24 cellular contexts compared by ENCODE assay signal in genomic region chr10:10017716-10018115, GRCh38.
"Had no signal": no experiment of that assay in that cellular context is flagged by ENCODE, and none has a peak within 500 bp of the region (broad histone marks: within the 10 kb centered on the region; RNA-seq: fewer than 3 reads in every experiment).

No MANE protein-coding gene starts in this region.

- H3K36me3 Mint-ChIP-seq: stimulated activated effector memory CD8-positive, alpha-beta T cell treated with anti-CD3 and anti-CD28 coated beads, Interleukin-12 subunit alpha, Interleukin-12 subunit beta, amount 100 ng/mL, for 72 hours; stimulated activated memory B cell treated with anti-CD40 and anti-IgM and Interleukin-4, amounts not matched to agents 10 μg/mL and 1 μg/mL and 100 μg/mL, for 72 hours; stimulated activated naive B cell treated with anti-CD40 and anti-IgM and Interleukin-4, amounts not matched to agents 10 μg/mL and 1 μg/mL and 100 μg/mL, for 72 hours; type B pancreatic cell had no signal

- H3K27me3 Mint-ChIP-seq: stimulated activated memory B cell treated with anti-CD40 and anti-IgM and Interleukin-4, amounts not matched to agents 10 μg/mL and 1 μg/mL and 100 μg/mL, for 72 hours; stimulated activated naive B cell treated with anti-CD40 and anti-IgM and Interleukin-4, amounts not matched to agents 10 μg/mL and 1 μg/mL and 100 μg/mL, for 72 hours; stimulated activated naive CD8-positive, alpha-beta T cell treated with anti-CD3 and anti-CD28 coated beads, Interleukin-15, Interleukin-2, amounts not matched to agents 100 ng/mL and 50 ng/mL, for 24 hours; type B pancreatic cell had no signal

- H3K9me3 Mint-ChIP-seq: stimulated activated effector memory CD8-positive, alpha-beta T cell treated with anti-CD3 and anti-CD28 coated beads, Interleukin-12 subunit alpha, Interleukin-12 subunit beta, amount 100 ng/mL, for 72 hours; stimulated activated naive CD8-positive, alpha-beta T cell treated with anti-CD3 and anti-CD28 coated beads, Interleukin-15, Interleukin-2, amounts not matched to agents 100 ng/mL and 50 ng/mL, for 24 hours had no signal

- H3K27ac Mint-ChIP-seq: stimulated activated effector memory CD8-positive, alpha-beta T cell treated with anti-CD3 and anti-CD28 coated beads, Interleukin-12 subunit alpha, Interleukin-12 subunit beta, amount 100 ng/mL, for 72 hours; stimulated activated memory B cell treated with anti-CD40 and anti-IgM and Interleukin-4, amounts not matched to agents 10 μg/mL and 1 μg/mL and 100 μg/mL, for 72 hours; stimulated activated naive B cell treated with anti-CD40 and anti-IgM and Interleukin-4, amounts not matched to agents 10 μg/mL and 1 μg/mL and 100 μg/mL, for 72 hours; stimulated activated naive CD8-positive, alpha-beta T cell treated with anti-CD3 and anti-CD28 coated beads, Interleukin-15, amount 100 ng/mL, for 72 hours; stimulated activated naive CD8-positive, alpha-beta T cell treated with anti-CD3 and anti-CD28 coated beads, Interleukin-15, Interleukin-2, amounts not matched to agents 100 ng/mL and 50 ng/mL, for 24 hours; type B pancreatic cell had no signal

- H3K4me3 Mint-ChIP-seq: stimulated activated effector memory CD8-positive, alpha-beta T cell treated with anti-CD3 and anti-CD28 coated beads, Interleukin-12 subunit alpha, Interleukin-12 subunit beta, amount 100 ng/mL, for 72 hours; stimulated activated memory B cell treated with anti-CD40 and anti-IgM and Interleukin-4, amounts not matched to agents 10 μg/mL and 1 μg/mL and 100 μg/mL, for 72 hours; stimulated activated naive B cell treated with anti-CD40 and anti-IgM and Interleukin-4, amounts not matched to agents 10 μg/mL and 1 μg/mL and 100 μg/mL, for 72 hours; stimulated activated naive CD8-positive, alpha-beta T cell treated with anti-CD3 and anti-CD28 coated beads, Interleukin-15, amount 100 ng/mL, for 72 hours; stimulated activated naive CD8-positive, alpha-beta T cell treated with anti-CD3 and anti-CD28 coated beads, Interleukin-15, Interleukin-2, amounts not matched to agents 100 ng/mL and 50 ng/mL, for 24 hours; type B pancreatic cell had no signal

- DNase-seq: stimulated activated CD4-positive, alpha-beta T cell treated with anti-CD3 and anti-CD28 coated beads, Interleukin-2, amount 100 ng/mL, for 48 hours; stimulated activated CD4-positive, alpha-beta T cell treated with anti-CD3 and anti-CD28 coated beads, Interleukin-4, amount 100 ng/mL, for 1 hour; stimulated activated CD4-positive, alpha-beta T cell treated with anti-CD3 and anti-CD28 coated beads, Interleukin-4, amount 100 ng/mL, for 24 hours; stimulated activated CD4-positive, alpha-beta T cell treated with anti-CD3 and anti-CD28 coated beads, Interleukin-4, amount 100 ng/mL, for 4 hours; stimulated activated CD8-positive, alpha-beta memory T cell treated with anti-CD3 and anti-CD28 coated beads, Interleukin-4, amount 100 ng/mL, for 48 hours; stimulated activated naive B cell treated with anti-CD40 and anti-IgM and Interleukin-4, amounts not matched to agents 10 μg/mL and 1 μg/mL and 100 μg/mL, for 72 hours; stimulated activated naive CD4-positive, alpha-beta T cell; stimulated activated naive CD4-positive, alpha-beta T cell treated with Interleukin-2 at 50 U/mL for 16 hours; stimulated activated naive CD8-positive, alpha-beta T cell treated with anti-CD3 and anti-CD28 coated beads, Interleukin-15, amount 100 ng/mL, for 72 hours; stimulated activated naive CD8-positive, alpha-beta T cell treated with anti-CD3 and anti-CD28 coated beads, Interleukin-15, Interleukin-2, amounts not matched to agents 100 U/mL and 50 U/mL, for 24 hours; stomach; substantia nigra; testis; thyroid gland; tibial artery; transverse colon; trophoblast cell; upper lobe of left lung; upper lobe of right lung; uterus had no signal

- H3K4me1 Mint-ChIP-seq: stimulated activated effector memory CD8-positive, alpha-beta T cell treated with anti-CD3 and anti-CD28 coated beads, Interleukin-12 subunit alpha, Interleukin-12 subunit beta, amount 100 ng/mL, for 72 hours; stimulated activated memory B cell treated with anti-CD40 and anti-IgM and Interleukin-4, amounts not matched to agents 10 μg/mL and 1 μg/mL and 100 μg/mL, for 72 hours; stimulated activated naive B cell treated with anti-CD40 and anti-IgM and Interleukin-4, amounts not matched to agents 10 μg/mL and 1 μg/mL and 100 μg/mL, for 72 hours; stimulated activated naive CD8-positive, alpha-beta T cell treated with anti-CD3 and anti-CD28 coated beads, Interleukin-15, amount 100 ng/mL, for 72 hours had no signal
